8 cellular contexts compared by ENCODE assay signal in genomic region chr19:41746593-41747227, GRCh38. TPM values are rescaled to one million over a fixed set of nuclear protein-coding genes. Genes with fewer than 3 reads are reported as not detected.
A peak's percentile ranks its signal among the peaks of the same experiment; 100 is the strongest.
DNase-seq lines count a peak whose midpoint lies in the region; ATAC-seq lines count a peak whose summit lies in the region.

No MANE protein-coding gene starts in this region.

- H3K27ac Mint-ChIP-seq in T-cell = no peak overlapping the region

- CTCF ChIA-PET in T-cell (lab: Charles Lee) = interaction anchor here in 1 of 2 donors (0.6 kb wide), 1 partner anchor 1420 kb away, joined by 5 read pairs; no protein-coding TSS in a partner anchor

- no peaks in the 10 kb centered on the region for H3K36me3 Mint-ChIP-seq in T-cell

- H3K4me1 Mint-ChIP-seq in T-cell = peaks cover 0 to 12% (median 3%) of the 10 kb centered on the region in 3 donors

- no peaks in the 10 kb centered on the region for H3K9me3 Mint-ChIP-seq in T-cell

- peaks cover 46 to 65% of the 10 kb centered on the region in 2 donors for H3K27me3 Mint-ChIP-seq in T-cell

- ATAC-seq in T-cell (replicated peaks in 1 of 4) = peak; percentile 70 to 90 (median 81)
- ATAC-seq in HG02610 (IDR thresholded peaks at IDR 0.05; ENCODE audit: unreplicated experiment) = no peak
- no peak for ATAC-seq in GM19463 (IDR thresholded peaks at IDR 0.05; ENCODE audit: unreplicated experiment)

- POLR2A ChIA-PET in T-cell (lab: Charles Lee) = no interaction called here

- DNase-seq in GM03348 (ENCODE audit: low spot score) (peak; percentile 64), NCI-H1105 treated with DMSO at 0.1 percent for 48 hours (lab: John Stamatoyannopoulos, UW) (peak; percentile 77), T-cell (peak in 30 of 34 experiments; percentile 5 to 49 (median 28)), astrocyte of the hippocampus (ENCODE audit: low read depth, low spot score) (peak; percentile 48), kidney glomerular epithelial cell (lab: John Stamatoyannopoulos, UW) (peak; percentile 15)
- DNase-seq in stimulated activated CD8-positive, alpha-beta memory T cell treated with anti-CD3 and anti-CD28 coated beads, Interleukin-4, amount 100 ng/mL, for 24 hours (ENCODE audit: low read depth) = peak; percentile 18

- H3K4me3 Mint-ChIP-seq in T-cell = no peak overlapping the region

RNA-seq across cellular contexts. Expression of gene CEACAM6, which starts 8.6 kb away (rescaled TPM):
- total RNA-seq in T-cell = under 1 TPM in 3 of 5 donors, not detected in 2; 0.53 to 0.76 (median 0.67) TPM

RNA-seq across cellular contexts. Expression of gene CEACAM5, which starts 38.3 kb away (rescaled TPM):
- 1 to 10 TPM in 2 of 5 donors, under 1 TPM in 1, not detected in 2; 0.61 to 1.3 (median 1.0) TPM for total RNA-seq in T-cell

RNA-seq across cellular contexts. Expression of gene CEACAM3, which starts 49.7 kb away (rescaled TPM):
- total RNA-seq in T-cell = not detected

RNA-seq across cellular contexts. Expression of gene CEACAM7, which starts 58.6 kb away (rescaled TPM):
- total RNA-seq in T-cell = not detected

Comparison
In these comparisons a context has a peak if more than half of its experiments do, and no peak if none do; other contexts are left out.
1. DNase-seq: peak in every context shown above with its lines; median percentile 77 in NCI-H1105 treated with DMSO at 0.1 percent for 48 hours; 64 in GM03348; 48 in astrocyte of the hippocampus; 28 in T-cell; 18 in stimulated activated CD8-positive, alpha-beta memory T cell treated with anti-CD3 and anti-CD28 coated beads, Interleukin-4, amount 100 ng/mL, for 24 hours; 15 in kidney glomerular epithelial cell.
2. ATAC-seq: peak in T-cell (4 of 4); none in HG02610 (single experiment) and GM19463 (single experiment).